Comparison of ENCODE assay signal across 8 cellular contexts in genomic region chr14:89681086-89682018, GRCh38.
A peak's percentile ranks its signal among the peaks of the same experiment; 100 is the strongest.
DNase-seq lines count a peak whose midpoint lies in the region; ATAC-seq and TF ChIP-seq lines count a peak whose summit lies in the region.

No MANE protein-coding gene starts in this region.

- CTCF ChIA-PET in CD4-positive, alpha-beta memory T cell (lab: Charles Lee; ENCODE audit: partially characterized antibody) = interaction anchor here (0.9 to 1.7 kb wide), 5 partner anchors 9 to 85 kb away, joined by 3 to 6 read pairs (median 3); no protein-coding TSS in a partner anchor
- CTCF ChIA-PET in activated naive CD4-positive, alpha-beta T cell treated with anti-CD3 and anti-CD28 coated beads, Interleukin-2, amount 10 ng/mL, durations not matched to agents 7 days and 5 days (lab: Charles Lee) = interaction anchor here (0.7 to 1.5 kb wide), 2 partner anchors 19 to 40 kb away, joined by 3 to 4 read pairs; no protein-coding TSS in a partner anchor

- WGBS in thyroid gland, 2 donors = 77 to 83% methylated on average over 9 of the region's 9 CpGs

- POLR2A ChIA-PET in CD4-positive, alpha-beta memory T cell (lab: Charles Lee; ENCODE audit: partially characterized antibody) = interaction anchor here (0.6 to 3.3 kb wide), 5 partner anchors 19 to 177 kb away, joined by 3 to 21 read pairs (median 5); no protein-coding TSS in a partner anchor

- H3K4me3 Mint-ChIP-seq in CD4-positive, alpha-beta memory T cell = peak overlapping the region; percentile 65 to 87 (median 76)
- peak overlapping the region; percentile 45 for H3K4me3 Mint-ChIP-seq in activated naive CD4-positive, alpha-beta T cell treated with anti-CD3 and anti-CD28 coated beads, Interleukin-2, amount 10 ng/mL, durations not matched to agents 7 days and 5 days
- H3K4me3 Mint-ChIP-seq in type B pancreatic cell = no peak overlapping the region

- H3K27me3 Mint-ChIP-seq in CD4-positive, alpha-beta memory T cell = no peaks in the 10 kb centered on the region
- H3K27me3 Mint-ChIP-seq in activated naive CD4-positive, alpha-beta T cell treated with anti-CD3 and anti-CD28 coated beads, Interleukin-2, amount 10 ng/mL, durations not matched to agents 7 days and 5 days = no peaks in the 10 kb centered on the region
- no peaks in the 10 kb centered on the region for H3K27me3 Mint-ChIP-seq in type B pancreatic cell

- DNase-seq in CD4-positive, alpha-beta memory T cell = peak in 3 of 5 donors; percentile 15 to 51 (median 16)
- peak; percentile 33 for DNase-seq in Jurkat, Clone E6-1 (ENCODE audit: low read depth, low spot score)
- peak; percentile 44 for DNase-seq in activated naive CD4-positive, alpha-beta T cell treated with anti-CD3 and anti-CD28 coated beads, Interleukin-2, amount 10 ng/mL, durations not matched to agents 7 days and 5 days
- peak; percentile 82 for DNase-seq in stimulated activated CD4-positive, alpha-beta T cell treated with anti-CD3 and anti-CD28 coated beads, Interleukin-15, amount 100 ng/mL, for 24 hours
- no peak for DNase-seq in thyroid gland
- DNase-seq in type B pancreatic cell (ENCODE audit: extremely low spot score, unreplicated experiment) = no peak
- DNase-seq in kidney tubule cell (ENCODE audit: low spot score) = no peak

- no peaks in the 10 kb centered on the region for H3K36me3 ChIP-seq in CD4-positive, alpha-beta memory T cell (ENCODE audit: insufficient read depth, low read length)
- H3K36me3 ChIP-seq in thyroid gland = no peaks in the 10 kb centered on the region

- H3K4me3 ChIP-seq in CD4-positive, alpha-beta memory T cell (ENCODE audit: low read length in 2 of 2) = peak overlapping the region; percentile 24 to 35
- no peak overlapping the region for H3K4me3 ChIP-seq in Jurkat, Clone E6-1 (ENCODE audit: low read length)
- H3K4me3 ChIP-seq in thyroid gland (replicated peaks in 1 of 3) = no peak overlapping the region

- no peaks in the 10 kb centered on the region for H3K9me3 ChIP-seq in CD4-positive, alpha-beta memory T cell (ENCODE audit: control insufficient read depth in 1 of 2, low read length in 2 of 2)
- no peaks in the 10 kb centered on the region for H3K9me3 ChIP-seq in thyroid gland

- peaks cover 26 to 49% (median 32%) of the 10 kb centered on the region in 4 donors for H3K4me1 Mint-ChIP-seq in CD4-positive, alpha-beta memory T cell
- peaks cover 38% of the 10 kb centered on the region for H3K4me1 Mint-ChIP-seq in activated naive CD4-positive, alpha-beta T cell treated with anti-CD3 and anti-CD28 coated beads, Interleukin-2, amount 10 ng/mL, durations not matched to agents 7 days and 5 days
- H3K4me1 Mint-ChIP-seq in type B pancreatic cell (ENCODE audit: unreplicated experiment) = peaks cover 7% of the 10 kb centered on the region

- TF ChIP-seq POLR2A in thyroid gland (IDR thresholded peaks at IDR 0.05) = no peak

- peaks cover 35% of the 10 kb centered on the region for H3K4me1 ChIP-seq in CD4-positive, alpha-beta memory T cell (ENCODE audit: insufficient read depth, low read length)
- H3K4me1 ChIP-seq in thyroid gland = no peaks in the 10 kb centered on the region

- no peaks in the 10 kb centered on the region for H3K27me3 ChIP-seq in CD4-positive, alpha-beta memory T cell (ENCODE audit: insufficient read depth, low read length)
- no peaks in the 10 kb centered on the region for H3K27me3 ChIP-seq in thyroid gland

- peak overlapping the region; percentile 79 to 95 (median 93) for H3K27ac Mint-ChIP-seq in CD4-positive, alpha-beta memory T cell
- H3K27ac Mint-ChIP-seq in activated naive CD4-positive, alpha-beta T cell treated with anti-CD3 and anti-CD28 coated beads, Interleukin-2, amount 10 ng/mL, durations not matched to agents 7 days and 5 days = peak overlapping the region; percentile 89
- no peak overlapping the region for H3K27ac Mint-ChIP-seq in type B pancreatic cell

- TF ChIP-seq CTCF in thyroid gland (IDR thresholded peaks at IDR 0.05) (no peak), type B pancreatic cell (conservative IDR thresholded peaks at IDR 0.05) (no peak)

- H3K27ac ChIP-seq in CD4-positive, alpha-beta memory T cell (ENCODE audit: low read depth, low read length) = peak overlapping the region; percentile 33
- H3K27ac ChIP-seq in thyroid gland = no peak overlapping the region

- intact Hi-C loops in CD4-positive, alpha-beta memory T cell (cut with micrococcal nuclease) = loop anchor here (5.0 kb wide), 1 partner anchor 34 kb away; no protein-coding TSS in a partner anchor
- intact Hi-C loops in thyroid gland (cut with DNase I) = loop anchor here (10.0 kb wide), 1 partner anchor 257 kb away; no protein-coding TSS in a partner anchor

- peak; percentile 77 for ATAC-seq in GM21423 (IDR thresholded peaks at IDR 0.05; ENCODE audit: unreplicated experiment)

- peaks cover 0 to 4% (median 0%) of the 10 kb centered on the region in 8 donors for H3K9me3 Mint-ChIP-seq in CD4-positive, alpha-beta memory T cell
- H3K9me3 Mint-ChIP-seq in activated naive CD4-positive, alpha-beta T cell treated with anti-CD3 and anti-CD28 coated beads, Interleukin-2, amount 10 ng/mL, durations not matched to agents 7 days and 5 days = peaks cover 15% of the 10 kb centered on the region
- H3K9me3 Mint-ChIP-seq in type B pancreatic cell = no peaks in the 10 kb centered on the region

- no peaks in the 10 kb centered on the region for H3K36me3 Mint-ChIP-seq in CD4-positive, alpha-beta memory T cell
- peaks cover 13% of the 10 kb centered on the region for H3K36me3 Mint-ChIP-seq in activated naive CD4-positive, alpha-beta T cell treated with anti-CD3 and anti-CD28 coated beads, Interleukin-2, amount 10 ng/mL, durations not matched to agents 7 days and 5 days
- no peaks in the 10 kb centered on the region for H3K36me3 Mint-ChIP-seq in type B pancreatic cell

Comparison
In these comparisons a context has a peak if more than half of its experiments do, and no peak if none do; other contexts are left out.
1. DNase-seq: peak in CD4-positive, alpha-beta memory T cell (3 of 5), Jurkat, Clone E6-1 (single experiment), activated naive CD4-positive, alpha-beta T cell treated with anti-CD3 and anti-CD28 coated beads, Interleukin-2, amount 10 ng/mL, durations not matched to agents 7 days and 5 days (single experiment) and stimulated activated CD4-positive, alpha-beta T cell treated with anti-CD3 and anti-CD28 coated beads, Interleukin-15, amount 100 ng/mL, for 24 hours (single experiment); none in thyroid gland (0 of 2), type B pancreatic cell (single experiment) and kidney tubule cell (single experiment).
2. H3K4me3 ChIP-seq: peak in CD4-positive, alpha-beta memory T cell (2 of 2); none in Jurkat, Clone E6-1 (single experiment) and thyroid gland (0 of 3).